29 cellular contexts compared by ENCODE assay signal in genomic region chr17:81323411-81323868, GRCh38. TPM values are rescaled to one million over a fixed set of nuclear protein-coding genes. Genes with fewer than 3 reads are reported as not detected.
DNase-seq lines count a peak whose midpoint lies in the region; ATAC-seq, FAIRE-seq and TF ChIP-seq lines count a peak whose summit lies in the region.
"Had no signal": no experiment of that assay in that cellular context is flagged by ENCODE, and none has a peak within 500 bp of the region (broad histone marks: within the 10 kb centered on the region; RNA-seq: fewer than 3 reads in every experiment).

No MANE protein-coding gene starts in this region.

- H3K4me1 Mint-ChIP-seq in activated CD4-positive, alpha-beta T cell treated with anti-CD3 and anti-CD28 coated beads, Interleukin-2, amount 10 ng/mL, durations not matched to agents 24 days and 14 days, result no peaks in the 10 kb centered on the region

- H3K4me1 ChIP-seq in liver (ENCODE audit: control insufficient read depth in 4 of 4, insufficient read depth in 4 of 4, low read length in 3 of 4) (peaks cover 16 to 39% (median 27%) of the 10 kb centered on the region in 4 donors), HepG2 (ENCODE audit: insufficient read depth, low read length) (peaks cover 43% of the 10 kb centered on the region)
- H3K4me1 ChIP-seq: SJSA1, testis had no signal

- TF ChIP-seq POLR2A in HepG2 (IDR thresholded peaks at IDR 0.05; ENCODE audit: insufficient read depth in 1 of 2, low read depth in 2 of 2, low read length in 2 of 2), result no peak

- POLR2A ChIA-PET in HepG2 (lab: Yijun Ruan, JAX), result interaction anchor here (1.4 kb wide), 1 partner anchor 23 kb away, joined by 4 read pairs; no protein-coding TSS in a partner anchor

- H3K27ac Mint-ChIP-seq in activated CD4-positive, alpha-beta T cell treated with anti-CD3 and anti-CD28 coated beads, Interleukin-2, amount 10 ng/mL, durations not matched to agents 24 days and 14 days, result no peak overlapping the region
- H3K27ac Mint-ChIP-seq: activated CD8-positive, alpha-beta T cell treated with anti-CD3 and anti-CD28 coated beads for 36 hours; activated naive CD4-positive, alpha-beta T cell treated with anti-CD3 and anti-CD28 coated beads, Interleukin-2, amount 50 U/mL, for 72 hours; naive thymus-derived CD4-positive, alpha-beta T cell; T-helper 1 cell treated with Interleukin-12 subunit alpha and Interleukin-12 subunit beta and Interleukin-4 antibody, amounts not matched to agents 30 μg/mL and 1 μg/mL, for 36 hours had no signal

- DNase-seq in HepG2 (ENCODE audit: low spot score) (no peak), fibroblast of the conjunctiva (ENCODE audit: low read depth) (peak; percentile 37), posterior vena cava (ENCODE audit: low spot score) (no peak)
- no peak for DNase-seq in activated CD4-positive, alpha-beta T cell treated with anti-CD3 and anti-CD28 coated beads, Interleukin-2, amount 10 ng/mL, durations not matched to agents 24 days and 14 days
- no peak for DNase-seq in activated CD4-positive, alpha-beta T cell treated with anti-CD3 and anti-CD28 coated beads, Interleukin-2, amount 50 U/mL, for 4 hours
- DNase-seq: anterior cingulate cortex, COR-L47, DMS79, hypothalamus, IMR-90, left lung, NCI-H2029 treated with DMSO at 0.1 percent for 48 hours, NCI-H2227 treated with DMSO at 0.1 percent for 48 hours, occipital lobe had no signal

- no peaks in the 10 kb centered on the region for H3K36me3 Mint-ChIP-seq in activated CD4-positive, alpha-beta T cell treated with anti-CD3 and anti-CD28 coated beads, Interleukin-2, amount 10 ng/mL, durations not matched to agents 24 days and 14 days (ENCODE audit: low read depth)
- H3K36me3 Mint-ChIP-seq: activated naive CD4-positive, alpha-beta T cell treated with anti-CD3 and anti-CD28 coated beads, Interleukin-2, amount 50 U/mL, for 72 hours; naive thymus-derived CD4-positive, alpha-beta T cell had no signal

- TF ChIP-seq RAD21 in liver (IDR thresholded peaks at IDR 0.05), result peak; percentile 43 to 52
- no peak for TF ChIP-seq RAD21 in HepG2 (CRISPR knock-in tag; IDR thresholded peaks at IDR 0.05)

- intact Hi-C loops in HepG2 (cut with micrococcal nuclease; ENCODE audit: unreplicated experiment) (no loop called here), posterior vena cava (cut with DNase I) (no loop called here)
- intact Hi-C loops in activated CD4-positive, alpha-beta T cell treated with anti-CD3 and anti-CD28 coated beads, Interleukin-2, amount 10 ng/mL, durations not matched to agents 24 days and 14 days (cut with micrococcal nuclease), result loop anchor here (10.0 kb wide), 1 partner anchor 69 kb away; no protein-coding TSS in a partner anchor

- H3K4me3 ChIP-seq in liver (ENCODE audit: low read depth in 1 of 3, low read length in 3 of 3) (no peak overlapping the region), HepG2 (replicated peaks in 1 of 3; ENCODE audit: insufficient read depth in 1 of 3, low read depth in 2 of 3, low read length in 3 of 3) (no peak overlapping the region)
- H3K4me3 ChIP-seq: left lung, SJSA1 had no signal

- no peak overlapping the region for H2AFZ ChIP-seq in HepG2 (ENCODE audit: low read length)

- H4K20me1 ChIP-seq in HepG2 (ENCODE audit: insufficient read depth, low read length), result no peaks in the 10 kb centered on the region

- ATAC-seq in HepG2 (no peak), SK-N-SH treated with all-trans-retinoic acid at 6 μM for 48 hours (peak; percentile 29), GM21367 (IDR thresholded peaks at IDR 0.05; ENCODE audit: unreplicated experiment) (no peak)
- ATAC-seq: left lung had no signal

- no peak overlapping the region for H3K4me3 Mint-ChIP-seq in activated CD4-positive, alpha-beta T cell treated with anti-CD3 and anti-CD28 coated beads, Interleukin-2, amount 10 ng/mL, durations not matched to agents 24 days and 14 days
- H3K4me3 Mint-ChIP-seq: activated CD8-positive, alpha-beta T cell treated with anti-CD3 and anti-CD28 coated beads for 36 hours; naive thymus-derived CD4-positive, alpha-beta T cell; T-helper 1 cell treated with Interleukin-12 subunit alpha and Interleukin-12 subunit beta and Interleukin-4 antibody, amounts not matched to agents 30 μg/mL and 1 μg/mL, for 36 hours had no signal

- H3K9me3 ChIP-seq in liver (ENCODE audit: control insufficient read depth in 4 of 4, low read length in 3 of 4), result no peaks in the 10 kb centered on the region
- H3K9me3 ChIP-seq in HepG2 (ENCODE audit: low read length), result no peaks in the 10 kb centered on the region
- H3K9me3 ChIP-seq: BE2C, left lung, SJSA1, testis had no signal

- H3K9ac ChIP-seq in liver (ENCODE audit: low read depth in 1 of 2, low read length in 2 of 2), result no peak overlapping the region
- no peak overlapping the region for H3K9ac ChIP-seq in HepG2 (ENCODE audit: insufficient read depth, low read depth, low read length)

- no peaks in the 10 kb centered on the region for H3K27me3 Mint-ChIP-seq in activated CD4-positive, alpha-beta T cell treated with anti-CD3 and anti-CD28 coated beads, Interleukin-2, amount 10 ng/mL, durations not matched to agents 24 days and 14 days
- H3K27me3 Mint-ChIP-seq: activated CD8-positive, alpha-beta T cell treated with anti-CD3 and anti-CD28 coated beads for 36 hours had no signal

- H3K27me3 ChIP-seq in liver (ENCODE audit: control insufficient read depth in 4 of 4, insufficient read depth in 4 of 4, low read length in 3 of 4) (no peaks in the 10 kb centered on the region), HepG2 (ENCODE audit: control insufficient read depth in 1 of 2, insufficient read depth in 2 of 2, low read length in 2 of 2) (peaks cover 2 to 32% of the 10 kb centered on the region in 2 experiments; a peak in 4 of 5 replicates)
- H3K27me3 ChIP-seq: BE2C, left lung, SJSA1, testis had no signal

- CTCF ChIA-PET in HepG2 (lab: Yijun Ruan, JAX; ENCODE audit: low intra/inter-chr PET ratio, low total read pairs), result no interaction called here

- peak overlapping the region; percentile 8 to 57 for H3K27ac ChIP-seq in liver (ENCODE audit: low read depth in 1 of 2, low read length in 2 of 2)
- H3K27ac ChIP-seq in HepG2 (ENCODE audit: extremely low read length, insufficient read depth, low read length), result no peak overlapping the region
- H3K27ac ChIP-seq: left lung, SJSA1, testis had no signal

- BruUV-seq in HepG2 (replicated peaks; lab: Mats Ljungman, UMichigan), result no TSS peak

- in situ Hi-C loops in HepG2 (cut with HindIII; ENCODE audit: extremely low pct_ligation_motif_present, low pct_unique_long_range_greater_than_20kb), result no loop called here

- FAIRE-seq in HepG2 (lab: Jason Lieb, UNC), result no peak
- FAIRE-seq: bronchial epithelial cell, colon, GM18507, H1, RCC 7860 had no signal

- 37% methylated on average over 20 of the region's 20 CpGs for WGBS in liver
- 52% methylated on average over 18 of the region's 20 CpGs for WGBS in HepG2 (ENCODE audit: low lambda C conversion rate)

- no peaks in the 10 kb centered on the region for H3K9me3 Mint-ChIP-seq in activated CD4-positive, alpha-beta T cell treated with anti-CD3 and anti-CD28 coated beads, Interleukin-2, amount 10 ng/mL, durations not matched to agents 24 days and 14 days
- H3K9me3 Mint-ChIP-seq: activated CD8-positive, alpha-beta T cell treated with anti-CD3 and anti-CD28 coated beads for 36 hours; activated naive CD4-positive, alpha-beta T cell treated with anti-CD3 and anti-CD28 coated beads, Interleukin-2, amount 50 U/mL, for 72 hours; T-helper 1 cell treated with Interleukin-12 subunit alpha and Interleukin-12 subunit beta and Interleukin-4 antibody, amounts not matched to agents 30 μg/mL and 1 μg/mL, for 36 hours had no signal

- TF ChIP-seq CTCF in liver (IDR thresholded peaks at IDR 0.05; ENCODE audit: low read depth, low read length, missing input control) (no peak), HepG2 (CRISPR knock-in tag; IDR thresholded peaks at IDR 0.05) (no peak)

- H3K36me3 ChIP-seq in liver (ENCODE audit: control insufficient read depth in 4 of 4, insufficient read depth in 3 of 4, low read depth in 1 of 4, low read length in 3 of 4) (no peaks in the 10 kb centered on the region), HepG2 (replicated peaks in 1 of 2; ENCODE audit: control insufficient read depth in 1 of 2, insufficient read depth in 2 of 2, low read length in 2 of 2) (no peaks in the 10 kb centered on the region)
- H3K36me3 ChIP-seq: BE2C, left lung, SJSA1 had no signal

- H3K4me2 ChIP-seq in HepG2 (ENCODE audit: low read depth, low read length), result no peak overlapping the region

- TF ChIP-seq EP300 in HepG2 (IDR thresholded peaks at IDR 0.05; ENCODE audit: low read depth in 2 of 2, low read length in 2 of 2) (no peak), HepG2 (CRISPR knock-in tag; IDR thresholded peaks at IDR 0.05; ENCODE audit: borderline replicate concordance) (no peak)

- no peaks in the 10 kb centered on the region for H3K79me2 ChIP-seq in HepG2 (ENCODE audit: insufficient read depth, low read length)

RNA-seq across cellular contexts. Expression of gene SLC38A10, which starts 28.3 kb away (rescaled TPM):
- total RNA-seq in liver (100 to 1,000 TPM in 1 of 2 donors, 10 to 100 TPM in 1; 34.2 to 117 TPM), HepG2 (2016; rRNA removed; fragmentation: Illumina TruSeq; extraction: Trizol) (23.0 and 55.8 TPM in 2 replicates), posterior vena cava (10 to 100 TPM; 59.6 to 85.1 TPM)
- polyA plus RNA-seq in liver (10 to 100 TPM; 29.3 to 75.2 TPM), HepG2 (2011; rRNA removed) (23.4 and 33.6 TPM in 2 replicates)
- total RNA-seq in HepG2 (2016; cell fraction: cytosol; rRNA removed; fragmentation: Illumina TruSeq; extraction: Trizol; ENCODE audit: low read depth), result 18.5 and 23.3 TPM in 2 replicates
- 19.1 and 55.8 TPM in 2 replicates for total RNA-seq in HepG2 (2016; cell fraction: insoluble cytoplasmic fraction; rRNA removed; fragmentation: Illumina TruSeq; extraction: Trizol)
- 18.8 and 20.0 TPM in 2 replicates for total RNA-seq in HepG2 (2016; cell fraction: membrane; rRNA removed; fragmentation: Illumina TruSeq; extraction: Trizol)
- 52.6 and 64.0 TPM in 2 replicates for total RNA-seq in HepG2 (2016; cell fraction: nucleus; rRNA removed; fragmentation: Illumina TruSeq; extraction: Trizol)
- polyA plus RNA-seq in HepG2 (2011; cell fraction: cytosol; rRNA removed), result 20.1 and 34.6 TPM in 2 replicates
- 63.4 and 88.4 TPM in 2 replicates for polyA plus RNA-seq in HepG2 (2011; cell fraction: nucleus; rRNA removed)
- polyA plus RNA-seq in HepG2 (2012), result 22.8 and 28.0 TPM in 2 replicates
- 5.7 and 7.1 TPM in 2 replicates for polyA plus RNA-seq in HepG2 (2016; cell fraction: cytosol; fragmentation: Illumina TruSeq; extraction: Trizol; ENCODE audit: low read depth)
- 19.7 and 23.4 TPM in 2 replicates for polyA plus RNA-seq in HepG2 (2016; cell fraction: insoluble cytoplasmic fraction; fragmentation: Illumina TruSeq; extraction: Trizol; ENCODE audit: low read depth)
- polyA plus RNA-seq in HepG2 (2016; cell fraction: membrane; fragmentation: Illumina TruSeq; extraction: Trizol; ENCODE audit: low read depth), result 10.4 and 11.4 TPM in 2 replicates
- 123 and 129 TPM in 2 replicates for polyA plus RNA-seq in HepG2 (2016; cell fraction: nucleus; fragmentation: Illumina TruSeq; extraction: Trizol; ENCODE audit: insufficient read depth, low read depth)
- polyA minus RNA-seq in HepG2 (2011; rRNA and poly(A)+ RNA removed; ENCODE audit: low replicate concordance), result 53.9 and 165 TPM in 2 replicates
- 62.7 and 77.3 TPM in 2 replicates for polyA minus RNA-seq in HepG2 (2011; cell fraction: cytosol; rRNA and poly(A)+ RNA removed)
- polyA minus RNA-seq in HepG2 (2011; cell fraction: nucleus; rRNA and poly(A)+ RNA removed), result 25.7 and 27.8 TPM in 2 replicates
- 98.0 and 105 TPM in 2 replicates for total RNA-seq in activated CD4-positive, alpha-beta T cell treated with anti-CD3 and anti-CD28 coated beads, Interleukin-2, amount 10 ng/mL, durations not matched to agents 24 days and 14 days
